Comparison of ENCODE assay signal across 30 cellular contexts in genomic region chr2:185035906-185036305, GRCh38.
"Had no signal": no experiment of that assay in that cellular context is flagged by ENCODE, and none has a peak within 500 bp of the region (broad histone marks: within the 10 kb centered on the region; RNA-seq: fewer than 3 reads in every experiment).

No MANE protein-coding gene starts in this region.

- H3K4me3 ChIP-seq: adrenal gland, body of pancreas, breast epithelium had no signal

- DNase-seq: activated B cell treated with CpG ODN at 0.5 μM for 24 hours; activated CD4-positive, alpha-beta memory T cell treated with anti-CD3 and anti-CD28 coated beads for 36 hours; activated CD4-positive, alpha-beta T cell treated with anti-CD3 and anti-CD28 coated beads for 4 hours; activated CD4-positive, alpha-beta T cell treated with anti-CD3 and anti-CD28 coated beads, Interleukin-2, amount 10 ng/mL, durations not matched to agents 24 days and 14 days; activated CD4-positive, alpha-beta T cell treated with anti-CD3 and anti-CD28 coated beads, Interleukin-2, amount 50 U/mL, for 1 hour; activated CD4-positive, alpha-beta T cell treated with anti-CD3 and anti-CD28 coated beads, Interleukin-2, amount 50 U/mL, for 4 hours; activated CD4-positive, CD25-positive, alpha-beta regulatory T cell treated with anti-CD3 and anti-CD28 coated beads, Interleukin-2, amount 50 U/mL, for 72 hours; activated CD8-positive, alpha-beta memory T cell treated with anti-CD3 and anti-CD28 coated beads, Interleukin-2, amount 50 U/mL, for 4 hours; activated CD8-positive, alpha-beta T cell treated with anti-CD3 and anti-CD28 coated beads for 36 hours; activated effector memory CD4-positive, alpha-beta T cell treated with anti-CD3 and anti-CD28 coated beads, Interleukin-2, amount 50 U/mL, for 16 hours; activated gamma-delta T cell treated with Interleukin-2 at 50 U/mL for 16 hours; activated naive CD4-positive, alpha-beta T cell; activated naive CD4-positive, alpha-beta T cell treated with anti-CD3 and anti-CD28 coated beads for 36 hours; activated naive CD4-positive, alpha-beta T cell treated with anti-CD3 and anti-CD28 coated beads, Interleukin-2, amount 50 U/mL, for 16 hours; activated naive CD8-positive, alpha-beta T cell treated with anti-CD3 and anti-CD28 coated beads for 36 hours; activated T-cell treated with anti-CD3 and anti-CD28 coated beads for 4 hours; activated T-cell treated with anti-CD3 and anti-CD28 coated beads, Interleukin-2, amount 50 U/mL, for 1 hour; activated T-cell treated with anti-CD3 and anti-CD28 coated beads, Interleukin-2, amount 50 U/mL, for 4 hours; activated T-cell treated with anti-CD3 and anti-CD28 coated beads, Interleukin-2, amount 50 U/mL, for 72 hours; adrenal gland; amniotic stem cell; aorta; body of pancreas; brain microvascular endothelial cell; central memory CD4-positive, alpha-beta T cell; T-helper 17 cell had no signal

- ATAC-seq: activated CD8-positive, alpha-beta T cell treated with anti-CD3 and anti-CD28 coated beads for 36 hours; activated naive CD4-positive, alpha-beta T cell treated with anti-CD3 and anti-CD28 coated beads, Interleukin-2, amount 50 U/mL, for 72 hours; activated T-cell treated with anti-CD3 and anti-CD28 coated beads, Interleukin-2, amount 50 U/mL, for 4 hours; activated T-cell treated with anti-CD3 and anti-CD28 coated beads, Interleukin-2, amount 50 U/mL, for 72 hours; activated T-helper 17 cell treated with anti-CD3 and anti-CD28 coated beads, Interleukin-2, amount 50 U/mL, for 72 hours; body of pancreas; T-helper 17 cell had no signal

- H3K27ac ChIP-seq: adrenal gland, body of pancreas, brain microvascular endothelial cell, breast epithelium, VCaP had no signal

- H3K4me1 ChIP-seq: adrenal gland, body of pancreas, breast epithelium had no signal

- H3K27me3 ChIP-seq: adrenal gland, body of pancreas, brain microvascular endothelial cell, breast epithelium had no signal

- H3K9me3 ChIP-seq: body of pancreas, breast epithelium had no signal

- H3K36me3 ChIP-seq: adrenal gland, brain microvascular endothelial cell, breast epithelium had no signal
